In genomic region chr9:125444166-125444565, GRCh38 we compare ENCODE assay signal across 17 cellular contexts.
A peak's percentile ranks its signal among the peaks of the same experiment; 100 is the strongest.
DNase-seq lines count a peak whose midpoint lies in the region; ATAC-seq and TF ChIP-seq lines count a peak whose summit lies in the region.
"Had no signal": no experiment of that assay in that cellular context is flagged by ENCODE, and none has a peak within 500 bp of the region (broad histone marks: within the 10 kb centered on the region; RNA-seq: fewer than 3 reads in every experiment).

No MANE protein-coding gene starts in this region.

- DNase-seq in cardiac septum (ENCODE audit: low spot score) = peak; percentile 55
- DNase-seq in right atrium auricular region (ENCODE audit: low spot score) = no peak
- peak; percentile 20 for DNase-seq in NCI-H69 (lab: John Stamatoyannopoulos, UW)
- peak; percentile 32 for DNase-seq in islet precursor cell
- DNase-seq in activated CD8-positive, alpha-beta memory T cell treated with anti-CD3 and anti-CD28 coated beads, Interleukin-2, amount 50 U/mL, for 4 hours = no peak
- no peak for DNase-seq in A172 (ENCODE audit: low spot score)
- DNase-seq: DMS 273 treated with DMSO at 0.1 percent for 48 hours; DND-41; GM23248; IMR-90; NCI-H1436 treated with DMSO at 0.1 percent for 48 hours; NCI-H524 treated with DMSO at 0.1 percent for 48 hours; NK-92 treated with Interleukin-12 subunit alpha and Interleukin-12 subunit beta, amount 100 ng/mL, for 24 hours; Peyer's patch had no signal

- H3K36me3 ChIP-seq in right atrium auricular region = peaks cover 14% of the 10 kb centered on the region

- H3K4me3 ChIP-seq in right atrium auricular region = no peak overlapping the region
- H3K4me3 ChIP-seq: GM23248, Peyer's patch had no signal

- intact Hi-C loops in cardiac septum (cut with DNase I) = no loop called here

- H3K4me1 ChIP-seq in right atrium auricular region = no peaks in the 10 kb centered on the region
- H3K4me1 ChIP-seq: Peyer's patch had no signal

- H3K27ac ChIP-seq in right atrium auricular region = no peak overlapping the region
- H3K27ac ChIP-seq: GM23248, Peyer's patch had no signal

- no peaks in the 10 kb centered on the region for H3K27me3 ChIP-seq in right atrium auricular region
- H3K27me3 ChIP-seq: Peyer's patch had no signal

- no peak for TF ChIP-seq CTCF in right atrium auricular region (IDR thresholded peaks at IDR 0.05)

- no peaks in the 10 kb centered on the region for H3K9me3 ChIP-seq in right atrium auricular region
- H3K9me3 ChIP-seq: Peyer's patch had no signal

- ATAC-seq in HG02678 (IDR thresholded peaks at IDR 0.05; ENCODE audit: unreplicated experiment) = no peak
- ATAC-seq: HCT116, Right ventricle myocardium inferior had no signal

Comparison
In these comparisons a context has a peak if more than half of its experiments do, and no peak if none do; other contexts are left out.
1. DNase-seq: peak in cardiac septum (single experiment), NCI-H69 (single experiment) and islet precursor cell (single experiment); none in right atrium auricular region (single experiment), activated CD8-positive, alpha-beta memory T cell treated with anti-CD3 and anti-CD28 coated beads, Interleukin-2, amount 50 U/mL, for 4 hours (single experiment) and A172 (single experiment).